ENCODE assay signal across 24 cellular contexts in the genomic region with DNA sequence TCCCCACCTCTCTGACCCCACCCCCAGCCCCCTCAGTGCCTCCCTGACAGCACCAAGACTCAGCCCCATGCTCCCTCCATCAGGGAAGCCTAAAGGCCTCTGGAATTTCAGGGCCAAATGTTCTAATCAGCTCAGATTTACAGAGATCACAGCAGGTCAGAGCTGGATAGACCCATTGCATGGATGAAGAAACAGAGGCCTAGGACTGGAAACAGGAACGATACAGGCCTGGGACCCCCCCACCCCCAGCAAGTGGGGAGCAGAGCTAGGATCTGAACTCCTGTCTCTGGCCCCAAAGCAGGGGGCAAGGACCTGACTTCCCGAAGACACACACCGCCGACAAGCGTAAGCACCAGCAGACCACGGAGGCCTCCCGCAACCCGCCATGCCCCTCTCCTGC. TPM values are rescaled to one million over a fixed set of nuclear protein-coding genes. Genes with fewer than 3 reads are reported as not detected.
"Had no signal": no experiment of that assay in that cellular context is flagged by ENCODE, and none has a peak within 500 bp of the region (broad histone marks: within the 10 kb centered on the region; RNA-seq: fewer than 3 reads in every experiment).

No MANE protein-coding gene starts in this region.

- H3K4me1 ChIP-seq: parathyroid adenoma had no signal

- H3K9me3 Mint-ChIP-seq: effector memory CD8-positive, alpha-beta T cell; neural crest cell; T-helper 1 cell treated with Interleukin-12 subunit alpha and Interleukin-12 subunit beta and Interleukin-4 antibody, amounts not matched to agents 30 μg/mL and 1 μg/mL, for 36 hours had no signal

- H3K27ac Mint-ChIP-seq: T-helper 1 cell treated with Interleukin-12 subunit alpha and Interleukin-12 subunit beta and Interleukin-4 antibody, amounts not matched to agents 30 μg/mL and 1 μg/mL, for 36 hours had no signal

- H3K79me2 ChIP-seq: parathyroid adenoma had no signal

- DNase-seq: activated T-cell treated with anti-CD3 and anti-CD28 coated beads for 4 hours; effector memory CD8-positive, alpha-beta T cell; mammary epithelial cell; SK-N-SH; stimulated activated CD4-positive, alpha-beta T cell treated with anti-CD3 and anti-CD28 coated beads, Interleukin-2, amount 100 ng/mL, for 48 hours; SW 1271; T-helper 9 cell; trophoblast cell had no signal

- H3K36me3 ChIP-seq: thoracic aorta had no signal

- H3K27ac ChIP-seq: parathyroid adenoma, thoracic aorta, VCaP had no signal

- H2AFZ ChIP-seq: parathyroid adenoma had no signal

- FAIRE-seq: bronchial epithelial cell, islet of Langerhans, TTC549, urothelium cell line had no signal

- H3K4me3 ChIP-seq: coronary artery, psoas muscle, thoracic aorta had no signal

- H3K4me3 Mint-ChIP-seq: neural crest cell; T-helper 1 cell treated with Interleukin-12 subunit alpha and Interleukin-12 subunit beta and Interleukin-4 antibody, amounts not matched to agents 30 μg/mL and 1 μg/mL, for 36 hours had no signal

- H3K9me3 ChIP-seq: psoas muscle, SK-N-SH, thoracic aorta had no signal

- H3K9ac ChIP-seq: parathyroid adenoma, SK-N-SH had no signal

- H3K4me2 ChIP-seq: SK-N-SH had no signal

RNA-seq across cellular contexts. Expression of a gene that starts 31.7 kb away (rescaled TPM):
- total RNA-seq: bronchial epithelial cell, endothelial cell of umbilical vein, fibroblast of villous mesenchyme, left ventricle myocardium superior, mammary epithelial cell, neural crest cell, psoas muscle, skeletal muscle tissue, thoracic aorta had no signal
- polyA plus RNA-seq: endothelial cell of umbilical vein, fibroblast of lung, mammary epithelial cell, psoas muscle, SK-N-SH had no signal
